1 cellular context compared by ENCODE assay signal in the genomic region with DNA sequence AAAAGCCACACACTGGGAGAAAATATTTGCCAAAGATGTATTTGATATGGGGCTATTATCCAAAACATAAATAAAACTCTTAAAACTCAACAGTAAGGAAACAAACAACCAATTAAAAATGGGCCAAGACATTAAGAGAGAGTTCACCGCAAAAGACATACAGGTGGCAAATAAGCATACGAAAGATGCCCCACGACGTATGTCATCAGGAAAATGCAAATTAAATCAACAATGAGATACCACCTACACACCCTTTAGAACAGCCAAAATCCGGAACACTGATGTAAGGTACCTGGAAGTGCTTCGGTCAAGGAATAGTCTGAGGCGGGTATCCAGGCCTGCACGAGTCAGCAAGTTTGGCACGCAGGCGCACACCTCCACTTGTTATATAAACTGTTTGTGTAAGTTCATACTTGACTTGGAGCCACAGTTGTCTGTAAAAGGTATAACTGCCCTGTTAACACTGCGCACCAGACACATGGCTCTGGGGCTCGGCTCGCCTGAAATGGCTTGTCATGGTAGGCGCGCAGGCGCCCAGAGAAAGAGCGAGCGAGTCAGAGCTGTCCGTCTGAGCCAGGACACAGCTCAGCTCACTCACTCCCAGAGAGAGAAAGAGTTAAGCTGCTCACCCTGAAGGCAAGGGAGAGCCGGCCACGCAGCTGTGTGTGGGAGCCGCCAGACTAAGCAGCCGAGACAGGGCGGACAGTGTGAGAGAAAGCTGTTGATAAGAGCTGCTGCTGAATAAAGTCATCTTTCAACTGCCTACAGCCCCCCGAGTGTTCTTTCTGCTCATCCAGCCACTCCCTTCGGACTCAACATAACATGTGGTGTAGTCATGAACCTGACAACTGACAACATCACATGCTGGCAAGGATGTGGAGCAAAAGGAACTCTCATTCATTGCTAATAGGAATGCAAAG.
TF ChIP-seq lines count a peak whose summit lies in the region.

No MANE protein-coding gene starts in this region.

TF ChIP-seq in HCT116, 20 proteins besides CTCF, POLR2A, EP300 and RAD21:
- TF ChIP-seq MAX (IDR thresholded peaks at IDR 0.05) = no peak
- TF ChIP-seq, protein P1, sequence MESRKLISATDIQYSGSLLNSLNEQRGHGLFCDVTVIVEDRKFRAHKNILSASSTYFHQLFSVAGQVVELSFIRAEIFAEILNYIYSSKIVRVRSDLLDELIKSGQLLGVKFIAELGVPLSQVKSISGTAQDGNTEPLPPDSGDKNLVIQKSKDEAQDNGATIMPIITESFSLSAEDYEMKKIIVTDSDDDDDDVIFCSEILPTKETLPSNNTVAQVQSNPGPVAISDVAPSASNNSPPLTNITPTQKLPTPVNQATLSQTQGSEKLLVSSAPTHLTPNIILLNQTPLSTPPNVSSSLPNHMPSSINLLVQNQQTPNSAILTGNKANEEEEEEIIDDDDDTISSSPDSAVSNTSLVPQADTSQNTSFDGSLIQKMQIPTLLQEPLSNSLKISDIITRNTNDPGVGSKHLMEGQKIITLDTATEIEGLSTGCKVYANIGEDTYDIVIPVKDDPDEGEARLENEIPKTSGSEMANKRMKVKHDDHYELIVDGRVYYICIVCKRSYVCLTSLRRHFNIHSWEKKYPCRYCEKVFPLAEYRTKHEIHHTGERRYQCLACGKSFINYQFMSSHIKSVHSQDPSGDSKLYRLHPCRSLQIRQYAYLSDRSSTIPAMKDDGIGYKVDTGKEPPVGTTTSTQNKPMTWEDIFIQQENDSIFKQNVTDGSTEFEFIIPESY (IDR thresholded peaks at IDR 0.05; ENCODE audit: extremely low read depth, insufficient replicate concordance, low read length) = no peak
- no peak for TF ChIP-seq CBX3 (IDR thresholded peaks at IDR 0.05; ENCODE audit: low read depth)
TF ChIP-seq in HCT116: peak in this region for 0.
